Comparison of ENCODE assay signal across 1 cellular context in genomic region chr17:4482338-4483011, GRCh38.
TF ChIP-seq lines count a peak whose summit lies in the region.

No MANE protein-coding gene starts in this region.

TF ChIP-seq in SK-N-SH treated with all-trans-retinoic acid at 6 μM for 48 hours, 23 proteins besides CTCF, POLR2A, EP300 and RAD21 (continued from another document):
- TF ChIP-seq ARNTL (CRISPR knock-in tag; IDR thresholded peaks at IDR 0.05; ENCODE audit: borderline replicate concordance, low read depth): no peak
- TF ChIP-seq ZNF565 (CRISPR knock-in tag; conservative IDR thresholded peaks at IDR 0.05; ENCODE audit: low read depth): no peak
TF ChIP-seq in SK-N-SH treated with all-trans-retinoic acid at 6 μM for 48 hours: peak in this region for 0.
